10 cellular contexts compared by ENCODE assay signal in genomic region chr13:43127827-43128226, GRCh38.
DNase-seq lines count a peak whose midpoint lies in the region; ATAC-seq, FAIRE-seq and TF ChIP-seq lines count a peak whose summit lies in the region.
"Had no signal": no experiment of that assay in that cellular context is flagged by ENCODE, and none has a peak within 500 bp of the region (broad histone marks: within the 10 kb centered on the region; RNA-seq: fewer than 3 reads in every experiment).

No MANE protein-coding gene starts in this region.

- no peak overlapping the region for H3K27ac ChIP-seq in CD8-positive, alpha-beta T cell (ENCODE audit: low read depth, low read length)
- H3K27ac ChIP-seq in kidney (ENCODE audit: low read depth in 2 of 2, low read length in 2 of 2) = no peak overlapping the region
- no peak overlapping the region for H3K27ac ChIP-seq in MM.1S (ENCODE audit: low read length)

- H3K27ac Mint-ChIP-seq in CD8-positive, alpha-beta T cell = peak overlapping the region; percentile 52
- peak overlapping the region; percentile 46 for H3K27ac Mint-ChIP-seq in activated naive CD8-positive, alpha-beta T cell treated with anti-CD3 and anti-CD28 coated beads, Interleukin-2, amount 10 ng/mL, durations not matched to agents 7 days and 5 days

- no peaks in the 10 kb centered on the region for H3K9me3 Mint-ChIP-seq in CD8-positive, alpha-beta T cell
- H3K9me3 Mint-ChIP-seq in activated naive CD8-positive, alpha-beta T cell treated with anti-CD3 and anti-CD28 coated beads, Interleukin-2, amount 10 ng/mL, durations not matched to agents 7 days and 5 days = no peaks in the 10 kb centered on the region

- TF ChIP-seq CTCF in CD8-positive, alpha-beta T cell (IDR thresholded peaks at IDR 0.05) = no peak
- TF ChIP-seq CTCF in GM20000 (IDR thresholded peaks at IDR 0.05; ENCODE audit: extremely low read depth, missing control alignments) (no peak), kidney (IDR thresholded peaks at IDR 0.05; ENCODE audit: borderline replicate concordance, extremely low read depth, insufficient read depth) (no peak), MM.1S (IDR thresholded peaks at IDR 0.05; ENCODE audit: low read length) (no peak)

- H3K9ac ChIP-seq in kidney (ENCODE audit: low read length in 2 of 2) = no peak overlapping the region
- H3K9ac ChIP-seq in MM.1S (ENCODE audit: low read length) = no peak overlapping the region

- POLR2A ChIA-PET in CD8-positive, alpha-beta T cell (lab: Charles Lee) = no interaction called here
- POLR2A ChIA-PET in activated naive CD8-positive, alpha-beta T cell treated with anti-CD3 and anti-CD28 coated beads, Interleukin-2, amount 10 ng/mL, durations not matched to agents 7 days and 5 days (lab: Charles Lee) = no interaction called here

- no peaks in the 10 kb centered on the region for H3K36me3 Mint-ChIP-seq in CD8-positive, alpha-beta T cell
- H3K36me3 Mint-ChIP-seq in activated naive CD8-positive, alpha-beta T cell treated with anti-CD3 and anti-CD28 coated beads, Interleukin-2, amount 10 ng/mL, durations not matched to agents 7 days and 5 days = no peaks in the 10 kb centered on the region

- peaks cover 14% of the 10 kb centered on the region for H3K4me1 ChIP-seq in CD8-positive, alpha-beta T cell (ENCODE audit: insufficient read depth, low read length)
- H3K4me1 ChIP-seq in kidney (ENCODE audit: control insufficient read depth in 1 of 2, insufficient read depth in 1 of 2, low read depth in 1 of 2, low read length in 2 of 2) = no peaks in the 10 kb centered on the region
- H3K4me1 ChIP-seq in MM.1S (ENCODE audit: low read length) = no peaks in the 10 kb centered on the region

- H3K4me1 Mint-ChIP-seq in CD8-positive, alpha-beta T cell (ENCODE audit: low read depth) = peaks cover 12% of the 10 kb centered on the region
- H3K4me1 Mint-ChIP-seq in activated naive CD8-positive, alpha-beta T cell treated with anti-CD3 and anti-CD28 coated beads, Interleukin-2, amount 10 ng/mL, durations not matched to agents 7 days and 5 days = peaks cover 13% of the 10 kb centered on the region

- H3K27me3 ChIP-seq in CD8-positive, alpha-beta T cell (ENCODE audit: insufficient read depth, low read length) = no peaks in the 10 kb centered on the region
- H3K27me3 ChIP-seq in MM.1S (replicated peaks; ENCODE audit: insufficient read depth, low read length) = no peaks in the 10 kb centered on the region
- H3K27me3 ChIP-seq: MG63 had no signal

- no peak for DNase-seq in CD8-positive, alpha-beta T cell
- DNase-seq in GM20000 (ENCODE audit: low spot score) = peak; percentile 32
- peak; percentile 39 for DNase-seq in activated naive CD8-positive, alpha-beta T cell treated with anti-CD3 and anti-CD28 coated beads, Interleukin-2, amount 10 ng/mL, durations not matched to agents 7 days and 5 days
- DNase-seq in myocyte (ENCODE audit: low read depth) = peak; percentile 39
- DNase-seq in kidney = no peak
- no peak for DNase-seq in hypothalamus (lab: John Stamatoyannopoulos, UW)
- DNase-seq in midbrain (lab: John Stamatoyannopoulos, UW) = no peak
- DNase-seq in MM.1S = no peak
- DNase-seq: cerebellar nuclear complex, MG63 had no signal

- no peak overlapping the region for H3K4me3 Mint-ChIP-seq in CD8-positive, alpha-beta T cell
- peak overlapping the region; percentile 55 for H3K4me3 Mint-ChIP-seq in activated naive CD8-positive, alpha-beta T cell treated with anti-CD3 and anti-CD28 coated beads, Interleukin-2, amount 10 ng/mL, durations not matched to agents 7 days and 5 days

- H3K4me3 ChIP-seq in CD8-positive, alpha-beta T cell (ENCODE audit: low read depth, low read length) = no peak overlapping the region
- H3K4me3 ChIP-seq in kidney (ENCODE audit: low read length in 2 of 2) (no peak overlapping the region), MM.1S (ENCODE audit: low read length) (no peak overlapping the region)
- H3K4me3 ChIP-seq: MG63 had no signal

- H3F3A ChIP-seq in MM.1S (ENCODE audit: insufficient read depth, low read length) = no peaks in the 10 kb centered on the region

- no peak overlapping the region for H3K4me2 ChIP-seq in MM.1S (ENCODE audit: low read depth, low read length)

- H3K9me2 ChIP-seq in MM.1S (replicated peaks; ENCODE audit: insufficient read depth, low read length) = no peaks in the 10 kb centered on the region

- H3K36me3 ChIP-seq in CD8-positive, alpha-beta T cell (ENCODE audit: insufficient read depth, low read length) = no peaks in the 10 kb centered on the region
- H3K36me3 ChIP-seq in kidney (ENCODE audit: control insufficient read depth in 1 of 2, insufficient read depth in 2 of 2, low read length in 2 of 2) (no peaks in the 10 kb centered on the region), MM.1S (replicated peaks; ENCODE audit: insufficient read depth, low read length) (no peaks in the 10 kb centered on the region)
- H3K36me3 ChIP-seq: MG63 had no signal

- H3K79me2 ChIP-seq in MM.1S (ENCODE audit: low read length) = no peaks in the 10 kb centered on the region

- no peaks in the 10 kb centered on the region for H4K20me1 ChIP-seq in MM.1S (ENCODE audit: insufficient read depth, low read length)

- CTCF ChIA-PET in CD8-positive, alpha-beta T cell (lab: Charles Lee) = interaction anchor here (0.7 kb wide), 1 partner anchor 14 kb away, joined by 3 read pairs; no protein-coding TSS in a partner anchor

- peak; percentile 17 for ATAC-seq in CD8-positive, alpha-beta T cell
- ATAC-seq in activated naive CD8-positive, alpha-beta T cell treated with anti-CD3 and anti-CD28 coated beads, Interleukin-2, amount 10 ng/mL, durations not matched to agents 7 days and 5 days (ENCODE audit: low read depth) = peak; percentile 75

- H3K27me3 Mint-ChIP-seq in CD8-positive, alpha-beta T cell (ENCODE audit: low read depth) = peaks cover 5% of the 10 kb centered on the region
- peaks cover 3% of the 10 kb centered on the region for H3K27me3 Mint-ChIP-seq in activated naive CD8-positive, alpha-beta T cell treated with anti-CD3 and anti-CD28 coated beads, Interleukin-2, amount 10 ng/mL, durations not matched to agents 7 days and 5 days

- intact Hi-C loops in CD8-positive, alpha-beta T cell (cut with DNase I, micrococcal nuclease) = no loop called here
- intact Hi-C loops in kidney (cut with DNase I) = no loop called here

- no peak for FAIRE-seq in kidney (lab: Jason Lieb, UNC)

- H3K9me3 ChIP-seq in CD8-positive, alpha-beta T cell (ENCODE audit: low read length) = no peaks in the 10 kb centered on the region
- H3K9me3 ChIP-seq in kidney (ENCODE audit: control insufficient read depth in 1 of 2, low read length in 2 of 2) = no peaks in the 10 kb centered on the region
- no peaks in the 10 kb centered on the region for H3K9me3 ChIP-seq in MM.1S (replicated peaks; ENCODE audit: insufficient read depth, low read length)
- H3K9me3 ChIP-seq: MG63 had no signal

- no peak overlapping the region for H2AFZ ChIP-seq in MM.1S (ENCODE audit: low read length)

Comparison
In these comparisons a context has a peak if more than half of its experiments do, and no peak if none do; other contexts are left out.
1. DNase-seq: peak in GM20000 (single experiment), activated naive CD8-positive, alpha-beta T cell treated with anti-CD3 and anti-CD28 coated beads, Interleukin-2, amount 10 ng/mL, durations not matched to agents 7 days and 5 days (single experiment) and myocyte (single experiment); none in CD8-positive, alpha-beta T cell (0 of 7), kidney (single experiment), hypothalamus (0 of 51), midbrain (single experiment) and MM.1S (single experiment).